ENCODE assay signal across 27 cellular contexts in genomic region chr2:174660984-174661675, GRCh38.
DNase-seq lines count a peak whose midpoint lies in the region; ATAC-seq, FAIRE-seq and TF ChIP-seq lines count a peak whose summit lies in the region.
"Had no signal": no experiment of that assay in that cellular context is flagged by ENCODE, and none has a peak within 500 bp of the region (broad histone marks: within the 10 kb centered on the region; RNA-seq: fewer than 3 reads in every experiment).

No MANE protein-coding gene starts in this region.

- FAIRE-seq in kidney (lab: Jason Lieb, UNC), result no peak
- FAIRE-seq: D721Med, G401.6, HTR-8/SVneo, K562 had no signal

- DNase-seq in SHP77 treated with DMSO at 0.1 percent for 48 hours (lab: John Stamatoyannopoulos, UW), result peak; percentile 4
- no peak for DNase-seq in SHP77 (lab: John Stamatoyannopoulos, UW)
- no peak for DNase-seq in activated T-helper 1 cell treated with anti-CD3 and anti-CD28 coated beads, Interleukin-12 subunit alpha, Interleukin-12 subunit beta, Interleukin-2, Interleukin-4 antibody, amounts not matched to agents 30 ng/mL and 10 ng/mL and 1 ng/mL, durations not matched to agents 14 hours and 24 hours and 36 hours (ENCODE audit: low spot score)
- DNase-seq in kidney, result peak; percentile 35
- no peak for DNase-seq in stimulated activated effector memory CD8-positive, alpha-beta T cell treated with anti-CD3 and anti-CD28 coated beads, Interleukin-12 subunit alpha, Interleukin-12 subunit beta, amount 100 ng/mL, for 72 hours (ENCODE audit: low spot score in 2 of 2)
- no peak for DNase-seq in activated T-cell treated with anti-CD3 and anti-CD28 coated beads, Interleukin-2, amount 50 U/mL, for 24 hours
- no peak for DNase-seq in activated T-cell treated with anti-CD3 and anti-CD28 coated beads, Interleukin-2, amount 50 U/mL, for 1 hour
- DNase-seq: 8988T, ACHN, DMS53, H9, Kasumi-1, MV-4-11, NCI-H1105, NCI-H2029, NCI-H446, NCI-H524 treated with DMSO at 0.1 percent for 48 hours, NCI-H774, SIG-M5 had no signal

- H3K4me3 ChIP-seq in kidney (ENCODE audit: low read length in 2 of 2), result no peak overlapping the region
- H3K4me3 ChIP-seq: GM23338, K562, SK-N-MC had no signal

- peaks cover 0 to 16% of the 10 kb centered on the region in 2 donors for H3K4me1 ChIP-seq in kidney (ENCODE audit: control insufficient read depth in 1 of 2, insufficient read depth in 1 of 2, low read depth in 1 of 2, low read length in 2 of 2)

- peaks cover 0 to 2% of the 10 kb centered on the region in 2 donors for H3K9me3 ChIP-seq in kidney (ENCODE audit: control insufficient read depth in 1 of 2, low read length in 2 of 2)

- H3K27ac Mint-ChIP-seq in activated T-helper 1 cell treated with anti-CD3 and anti-CD28 coated beads, Interleukin-12 subunit alpha, Interleukin-12 subunit beta, Interleukin-2, Interleukin-4 antibody, amounts not matched to agents 30 ng/mL and 10 ng/mL and 1 ng/mL, durations not matched to agents 14 hours and 24 hours and 36 hours, result peak overlapping the region; percentile 7
- peak overlapping the region; percentile 17 for H3K27ac Mint-ChIP-seq in stimulated activated effector memory CD8-positive, alpha-beta T cell treated with anti-CD3 and anti-CD28 coated beads, Interleukin-12 subunit alpha, Interleukin-12 subunit beta, amount 100 ng/mL, for 72 hours
- H3K27ac Mint-ChIP-seq in activated T-cell treated with anti-CD3 and anti-CD28 coated beads, Interleukin-2, amount 50 U/mL, for 24 hours, result no peak overlapping the region
- H3K27ac Mint-ChIP-seq: GM23338 had no signal

- H3K27me3 Mint-ChIP-seq in activated T-helper 1 cell treated with anti-CD3 and anti-CD28 coated beads, Interleukin-12 subunit alpha, Interleukin-12 subunit beta, Interleukin-2, Interleukin-4 antibody, amounts not matched to agents 30 ng/mL and 10 ng/mL and 1 ng/mL, durations not matched to agents 14 hours and 24 hours and 36 hours (ENCODE audit: insufficient read depth), result no peaks in the 10 kb centered on the region
- no peaks in the 10 kb centered on the region for H3K27me3 Mint-ChIP-seq in activated T-cell treated with anti-CD3 and anti-CD28 coated beads, Interleukin-2, amount 50 U/mL, for 24 hours

- TF ChIP-seq CTCF in kidney (IDR thresholded peaks at IDR 0.05; ENCODE audit: borderline replicate concordance, extremely low read depth, insufficient read depth), result no peak

- no peaks in the 10 kb centered on the region for H3K36me3 ChIP-seq in kidney (ENCODE audit: control insufficient read depth in 1 of 2, insufficient read depth in 2 of 2, low read length in 2 of 2)

- peaks cover 24% of the 10 kb centered on the region for H3K36me3 Mint-ChIP-seq in activated T-helper 1 cell treated with anti-CD3 and anti-CD28 coated beads, Interleukin-12 subunit alpha, Interleukin-12 subunit beta, Interleukin-2, Interleukin-4 antibody, amounts not matched to agents 30 ng/mL and 10 ng/mL and 1 ng/mL, durations not matched to agents 14 hours and 24 hours and 36 hours (ENCODE audit: low read depth)
- peaks cover 9% of the 10 kb centered on the region for H3K36me3 Mint-ChIP-seq in stimulated activated effector memory CD8-positive, alpha-beta T cell treated with anti-CD3 and anti-CD28 coated beads, Interleukin-12 subunit alpha, Interleukin-12 subunit beta, amount 100 ng/mL, for 72 hours
- peaks cover 4% of the 10 kb centered on the region for H3K36me3 Mint-ChIP-seq in activated T-cell treated with anti-CD3 and anti-CD28 coated beads, Interleukin-2, amount 50 U/mL, for 24 hours (ENCODE audit: low read depth)

- no peak for ATAC-seq in stimulated activated effector memory CD8-positive, alpha-beta T cell treated with anti-CD3 and anti-CD28 coated beads, Interleukin-12 subunit alpha, Interleukin-12 subunit beta, amount 100 ng/mL, for 72 hours
- no peak for ATAC-seq in GM18861 (IDR thresholded peaks at IDR 0.05; ENCODE audit: unreplicated experiment)
- ATAC-seq: GM23338, K562 had no signal

- no peak overlapping the region for H3K27ac ChIP-seq in kidney (ENCODE audit: low read depth in 2 of 2, low read length in 2 of 2)
- H3K27ac ChIP-seq: RWPE1, SK-N-MC had no signal

- H3K4me3 Mint-ChIP-seq in activated T-helper 1 cell treated with anti-CD3 and anti-CD28 coated beads, Interleukin-12 subunit alpha, Interleukin-12 subunit beta, Interleukin-2, Interleukin-4 antibody, amounts not matched to agents 30 ng/mL and 10 ng/mL and 1 ng/mL, durations not matched to agents 14 hours and 24 hours and 36 hours, result no peak overlapping the region
- H3K4me3 Mint-ChIP-seq in stimulated activated effector memory CD8-positive, alpha-beta T cell treated with anti-CD3 and anti-CD28 coated beads, Interleukin-12 subunit alpha, Interleukin-12 subunit beta, amount 100 ng/mL, for 72 hours, result no peak overlapping the region
- H3K4me3 Mint-ChIP-seq in activated T-cell treated with anti-CD3 and anti-CD28 coated beads, Interleukin-2, amount 50 U/mL, for 24 hours, result no peak overlapping the region
- H3K4me3 Mint-ChIP-seq: GM23338, H9 had no signal

- peaks cover 6% of the 10 kb centered on the region for H3K9me3 Mint-ChIP-seq in activated T-helper 1 cell treated with anti-CD3 and anti-CD28 coated beads, Interleukin-12 subunit alpha, Interleukin-12 subunit beta, Interleukin-2, Interleukin-4 antibody, amounts not matched to agents 30 ng/mL and 10 ng/mL and 1 ng/mL, durations not matched to agents 14 hours and 24 hours and 36 hours
- H3K9me3 Mint-ChIP-seq in stimulated activated effector memory CD8-positive, alpha-beta T cell treated with anti-CD3 and anti-CD28 coated beads, Interleukin-12 subunit alpha, Interleukin-12 subunit beta, amount 100 ng/mL, for 72 hours, result peaks cover under 1% of the 10 kb centered on the region
- H3K9me3 Mint-ChIP-seq in activated T-cell treated with anti-CD3 and anti-CD28 coated beads, Interleukin-2, amount 50 U/mL, for 24 hours, result peaks cover under 1% of the 10 kb centered on the region
- H3K9me3 Mint-ChIP-seq: GM23338 had no signal

- H3K4me1 Mint-ChIP-seq in activated T-helper 1 cell treated with anti-CD3 and anti-CD28 coated beads, Interleukin-12 subunit alpha, Interleukin-12 subunit beta, Interleukin-2, Interleukin-4 antibody, amounts not matched to agents 30 ng/mL and 10 ng/mL and 1 ng/mL, durations not matched to agents 14 hours and 24 hours and 36 hours (ENCODE audit: low read depth), result peaks cover 43% of the 10 kb centered on the region
- peaks cover 49% of the 10 kb centered on the region for H3K4me1 Mint-ChIP-seq in stimulated activated effector memory CD8-positive, alpha-beta T cell treated with anti-CD3 and anti-CD28 coated beads, Interleukin-12 subunit alpha, Interleukin-12 subunit beta, amount 100 ng/mL, for 72 hours
- H3K4me1 Mint-ChIP-seq in activated T-cell treated with anti-CD3 and anti-CD28 coated beads, Interleukin-2, amount 50 U/mL, for 24 hours (ENCODE audit: low read depth), result peaks cover 39% of the 10 kb centered on the region

- intact Hi-C loops in activated T-helper 1 cell treated with anti-CD3 and anti-CD28 coated beads, Interleukin-12 subunit alpha, Interleukin-12 subunit beta, Interleukin-2, Interleukin-4 antibody, amounts not matched to agents 30 ng/mL and 10 ng/mL and 1 ng/mL, durations not matched to agents 14 hours and 24 hours and 36 hours (cut with micrococcal nuclease), result no loop called here
- intact Hi-C loops in kidney (cut with DNase I), result no loop called here

- no peak overlapping the region for H3K9ac ChIP-seq in kidney (ENCODE audit: low read length in 2 of 2)

Comparison
In these comparisons a context has a peak if more than half of its experiments do, and no peak if none do; other contexts are left out.
1. DNase-seq: peak in SHP77 treated with DMSO at 0.1 percent for 48 hours (single experiment) and kidney (single experiment); none in SHP77 (0 of 2), activated T-helper 1 cell treated with anti-CD3 and anti-CD28 coated beads, Interleukin-12 subunit alpha, Interleukin-12 subunit beta, Interleukin-2, Interleukin-4 antibody, amounts not matched to agents 30 ng/mL and 10 ng/mL and 1 ng/mL, durations not matched to agents 14 hours and 24 hours and 36 hours (single experiment), stimulated activated effector memory CD8-positive, alpha-beta T cell treated with anti-CD3 and anti-CD28 coated beads, Interleukin-12 subunit alpha, Interleukin-12 subunit beta, amount 100 ng/mL, for 72 hours (0 of 2), activated T-cell treated with anti-CD3 and anti-CD28 coated beads, Interleukin-2, amount 50 U/mL, for 24 hours (single experiment) and activated T-cell treated with anti-CD3 and anti-CD28 coated beads, Interleukin-2, amount 50 U/mL, for 1 hour (single experiment).